36 cellular contexts compared by ENCODE assay signal in the genomic region with DNA sequence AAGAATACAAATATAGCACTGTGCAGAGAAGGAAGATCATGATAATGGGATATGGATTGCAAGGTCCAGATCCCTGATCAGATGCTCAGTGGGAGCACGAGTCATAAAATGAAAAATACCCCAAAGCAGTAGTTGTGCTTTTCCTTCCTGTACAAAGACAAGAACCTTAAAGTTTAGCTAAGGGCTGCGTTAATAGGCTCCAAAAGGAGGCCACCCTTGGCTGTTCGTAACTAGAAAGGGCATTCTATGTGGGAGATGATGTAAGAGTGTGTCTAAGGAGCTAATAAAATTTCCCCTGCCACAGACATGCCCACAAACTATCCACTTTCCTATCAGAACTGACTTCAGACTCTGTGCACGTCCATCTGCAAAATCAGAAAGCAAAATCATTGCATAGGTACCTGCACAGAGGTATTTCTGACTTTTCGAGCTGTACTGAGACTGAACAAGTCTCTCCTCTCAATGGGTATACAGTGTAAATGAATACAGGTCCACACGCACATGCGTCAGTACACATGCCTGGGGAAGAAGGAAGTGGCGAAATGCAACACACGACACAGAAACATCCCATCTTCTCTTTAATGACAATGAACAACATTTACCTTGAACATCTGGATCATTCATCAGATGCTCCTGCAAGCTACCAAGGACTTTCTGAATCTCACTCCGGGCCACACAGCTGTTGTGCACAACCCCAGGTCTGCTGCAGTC. TPM values are rescaled to one million over a fixed set of nuclear protein-coding genes. Genes with fewer than 3 reads are reported as not detected.
"Had no signal": no experiment of that assay in that cellular context is flagged by ENCODE, and none has a peak within 500 bp of the region (broad histone marks: within the 10 kb centered on the region; RNA-seq: fewer than 3 reads in every experiment).

No MANE protein-coding gene starts in this region.

- H3K4me3 Mint-ChIP-seq: effector memory CD8-positive, alpha-beta T cell; mesothelial cell of epicardium; naive B cell; natural killer cell treated with Interleukin-12 subunit alpha and Interleukin-12 subunit beta and Interleukin-15 and Interleukin-18, amount 100 ng/mL, for 72 hours; neural crest cell; stimulated activated effector memory CD8-positive, alpha-beta T cell treated with anti-CD3 and anti-CD28 coated beads, Interleukin-12 subunit alpha, Interleukin-12 subunit beta, amount 100 ng/mL, for 72 hours had no signal

- H3K9me3 Mint-ChIP-seq: effector memory CD8-positive, alpha-beta T cell; mesothelial cell of epicardium; naive B cell; natural killer cell treated with Interleukin-12 subunit alpha and Interleukin-12 subunit beta and Interleukin-15 and Interleukin-18, amount 100 ng/mL, for 72 hours; neural crest cell; stimulated activated effector memory CD8-positive, alpha-beta T cell treated with anti-CD3 and anti-CD28 coated beads, Interleukin-12 subunit alpha, Interleukin-12 subunit beta, amount 100 ng/mL, for 72 hours had no signal

- H3K9me3 ChIP-seq: gastroesophageal sphincter, heart left ventricle, mucosa of descending colon, neutrophil, prostate gland, right atrium auricular region, stomach, thyroid gland, vagina had no signal

- H3K27me3 Mint-ChIP-seq: effector memory CD8-positive, alpha-beta T cell; naive B cell; natural killer cell treated with Interleukin-12 subunit alpha and Interleukin-12 subunit beta and Interleukin-15 and Interleukin-18, amount 100 ng/mL, for 72 hours had no signal

- H3K27me3 ChIP-seq: gastroesophageal sphincter, heart left ventricle, hepatocyte, neutrophil, right atrium auricular region, stomach, thyroid gland, vagina had no signal

- H3K4me3 ChIP-seq: gastroesophageal sphincter, heart left ventricle, hepatocyte, mucosa of descending colon, prostate gland, right atrium auricular region, smooth muscle cell, stomach, thyroid gland, vagina had no signal

- DNase-seq: cortex of kidney; effector memory CD8-positive, alpha-beta T cell; foreskin fibroblast; heart left ventricle; kidney; mesenchymal stem cell; mucosa of descending colon; naive B cell; stimulated activated CD4-positive, alpha-beta T cell treated with anti-CD3 and anti-CD28 coated beads, Interleukin-12 subunit alpha, Interleukin-12 subunit beta, amount 100 ng/mL, for 4 hours; stimulated activated CD4-positive, alpha-beta T cell treated with anti-CD3 and anti-CD28 coated beads, Interleukin-2, amount 100 ng/mL, for 24 hours; stimulated activated CD4-positive, alpha-beta T cell treated with anti-CD3 and anti-CD28 coated beads, Interleukin-4, amount 100 ng/mL, for 24 hours; stimulated activated naive CD4-positive, alpha-beta T cell treated with Interleukin-2 at 50 U/mL for 16 hours; stomach; thyroid gland; trophoblast cell had no signal

- H3K27ac Mint-ChIP-seq: effector memory CD8-positive, alpha-beta T cell; mesothelial cell of epicardium; natural killer cell treated with Interleukin-12 subunit alpha and Interleukin-12 subunit beta and Interleukin-15 and Interleukin-18, amount 100 ng/mL, for 72 hours; stimulated activated effector memory CD8-positive, alpha-beta T cell treated with anti-CD3 and anti-CD28 coated beads, Interleukin-12 subunit alpha, Interleukin-12 subunit beta, amount 100 ng/mL, for 72 hours had no signal

- H3K27ac ChIP-seq: gastroesophageal sphincter, heart left ventricle, hepatocyte, neutrophil, prostate gland, right atrium auricular region, stomach, thyroid gland, vagina had no signal

- H3K4me1 Mint-ChIP-seq: mesothelial cell of epicardium; naive B cell; neural crest cell; stimulated activated effector memory CD8-positive, alpha-beta T cell treated with anti-CD3 and anti-CD28 coated beads, Interleukin-12 subunit alpha, Interleukin-12 subunit beta, amount 100 ng/mL, for 72 hours had no signal

- ATAC-seq: effector memory CD8-positive, alpha-beta T cell; gastroesophageal sphincter; heart left ventricle; mucosa of descending colon; natural killer cell treated with Interleukin-12 subunit alpha and Interleukin-12 subunit beta and Interleukin-15 and Interleukin-18, amount 100 ng/mL, for 72 hours; sciatic nerve; stimulated activated effector memory CD8-positive, alpha-beta T cell treated with anti-CD3 and anti-CD28 coated beads, Interleukin-12 subunit alpha, Interleukin-12 subunit beta, amount 100 ng/mL, for 72 hours had no signal

- H2AFZ ChIP-seq: hepatocyte had no signal

- H3K4me2 ChIP-seq: hepatocyte, smooth muscle cell had no signal

- H3K4me1 ChIP-seq: gastroesophageal sphincter, heart left ventricle, prostate gland, right atrium auricular region, stomach, thyroid gland, vagina had no signal

RNA-seq across cellular contexts. Expression of a gene that starts 16.9 kb away (rescaled TPM):
- total RNA-seq: dermis microvascular lymphatic vessel endothelial cell; gastroesophageal sphincter; heart left ventricle; hepatocyte; kidney; left lobe of liver; liver; lung microvascular endothelial cell; mesothelial cell of epicardium; mucosa of descending colon; natural killer cell treated with Interleukin-12 subunit alpha and Interleukin-12 subunit beta and Interleukin-15 and Interleukin-18, amount 100 ng/mL, for 72 hours; neural crest cell; osteoblast; right atrium auricular region; sciatic nerve; smooth muscle cell; stomach; subcutaneous adipose tissue; temporal lobe; thyroid gland; ureter; vagina had no signal
- polyA plus RNA-seq: esophagus, heart left ventricle, hepatocyte, liver, smooth muscle cell, stomach had no signal
